In genomic region chr18:59515147-59515546, GRCh38 we compare ENCODE assay signal across 20 cellular contexts.
"Had no signal": no experiment of that assay in that cellular context is flagged by ENCODE, and none has a peak within 500 bp of the region (broad histone marks: within the 10 kb centered on the region; RNA-seq: fewer than 3 reads in every experiment).

No MANE protein-coding gene starts in this region.

- H3K27ac Mint-ChIP-seq: activated naive CD8-positive, alpha-beta T cell treated with anti-CD3 and anti-CD28 coated beads, Interleukin-2, amount 10 ng/mL, durations not matched to agents 7 days and 5 days; endodermal cell; neural progenitor cell had no signal

- H2AFZ ChIP-seq: neural progenitor cell had no signal

- H3K27ac ChIP-seq: ascending aorta, dorsolateral prefrontal cortex, neural progenitor cell, pancreas had no signal

- H3K4me1 ChIP-seq: breast epithelium had no signal

- H3K4me3 ChIP-seq: ascending aorta, breast epithelium, dorsolateral prefrontal cortex, neural progenitor cell, pancreas, SJSA1, upper lobe of right lung had no signal

- H3K9me3 ChIP-seq: ascending aorta, breast epithelium, pancreas, upper lobe of right lung had no signal

- H3K36me3 Mint-ChIP-seq: activated naive CD8-positive, alpha-beta T cell treated with anti-CD3 and anti-CD28 coated beads, Interleukin-2, amount 10 ng/mL, durations not matched to agents 7 days and 5 days; neural progenitor cell had no signal

- H3K4me2 ChIP-seq: neural progenitor cell had no signal

- H3K4me1 Mint-ChIP-seq: activated naive CD8-positive, alpha-beta T cell treated with anti-CD3 and anti-CD28 coated beads, Interleukin-2, amount 10 ng/mL, durations not matched to agents 7 days and 5 days had no signal

- H3K27me3 ChIP-seq: ascending aorta, breast epithelium, neural progenitor cell, pancreas, SJSA1, upper lobe of right lung had no signal

- DNase-seq: activated CD4-positive, alpha-beta T cell treated with anti-CD3 and anti-CD28 coated beads, Interleukin-2, amount 50 U/mL, for 1 hour; activated naive CD4-positive, alpha-beta T cell; activated naive CD8-positive, alpha-beta T cell treated with anti-CD3 and anti-CD28 coated beads, Interleukin-2, amount 10 ng/mL, durations not matched to agents 7 days and 5 days; activated T-cell treated with anti-CD3 and anti-CD28 coated beads for 4 hours; dorsolateral prefrontal cortex; endodermal cell; hypothalamus; kidney; pancreas; small intestine; stimulated activated CD4-positive, alpha-beta T cell treated with anti-CD3 and anti-CD28 coated beads, Interleukin-4, amount 100 ng/mL, for 4 hours; stimulated activated CD8-positive, alpha-beta memory T cell treated with anti-CD3 and anti-CD28 coated beads, Interleukin-4, amount 100 ng/mL, for 48 hours; stimulated activated naive CD4-positive, alpha-beta T cell treated with Interleukin-2 at 50 U/mL for 16 hours; T-helper 2 cell; upper lobe of right lung had no signal

- H3K9me3 Mint-ChIP-seq: endodermal cell, neural progenitor cell had no signal

- ATAC-seq: activated CD4-positive, CD25-positive, alpha-beta regulatory T cell treated with anti-CD3 and anti-CD28 coated beads, Interleukin-2, amount 50 U/mL, for 24 hours; pancreas had no signal

- H3K4me3 Mint-ChIP-seq: activated naive CD8-positive, alpha-beta T cell treated with anti-CD3 and anti-CD28 coated beads, Interleukin-2, amount 10 ng/mL, durations not matched to agents 7 days and 5 days; endodermal cell; neural progenitor cell had no signal

- H3K36me3 ChIP-seq: ascending aorta, breast epithelium, neural progenitor cell, pancreas, SJSA1, upper lobe of right lung had no signal
